ENCODE assay signal across 8 cellular contexts in genomic region chr7:128883622-128884549, GRCh38. TPM values are rescaled to one million over a fixed set of nuclear protein-coding genes. Genes with fewer than 3 reads are reported as not detected.
DNase-seq lines count a peak whose midpoint lies in the region; ATAC-seq and TF ChIP-seq lines count a peak whose summit lies in the region.

No MANE protein-coding gene starts in this region.

- intact Hi-C loops in A673 (cut with micrococcal nuclease; ENCODE audit: unreplicated experiment) = loop anchor here (1.0 to 10.0 kb wide), 3 partner anchors 89 to 457 kb away; partner anchors contain the start of genes CCDC136 and METTL2B

- CTCF ChIA-PET in A673 (lab: Charles Lee) = interaction anchor here (0.8 to 1.6 kb wide), 4 partner anchors 21 to 410 kb away, joined by 3 to 4 read pairs (median 4); partner anchors contain the start of gene ATP6V1F

- H3K36me3 ChIP-seq in A673 (ENCODE audit: insufficient read depth, low read length, poor library complexity, severe bottlenecking) = no peaks in the 10 kb centered on the region

- POLR2A ChIA-PET in A673 (lab: Charles Lee; ENCODE audit: low non-redundant PET) = no interaction called here

- DNase-seq in A673 (ENCODE audit: low spot score) (peak; percentile 89), NCI-H82 (lab: John Stamatoyannopoulos, UW) (peak; percentile 87), dedifferentiated amniotic fluid mesenchymal stem cell (ENCODE audit: extremely low spot score) (peak; percentile 69), memory B cell (ENCODE audit: low spot score in 2 of 2) (peak; percentile 91 to 97)
- peak; percentile 80 to 86 for DNase-seq in activated CD4-positive, alpha-beta T cell treated with anti-CD3 and anti-CD28 coated beads, Interleukin-2, amount 50 U/mL, for 24 hours (ENCODE audit: low read depth in 1 of 2, low spot score in 1 of 2)
- peak; percentile 56 to 71 for DNase-seq in stimulated activated CD8-positive, alpha-beta memory T cell treated with anti-CD3 and anti-CD28 coated beads, Interleukin-15, amount 100 ng/mL, for 48 hours (ENCODE audit: low read depth in 2 of 2)

- no peaks in the 10 kb centered on the region for H3K9me3 Mint-ChIP-seq in memory B cell

- peak; percentile 97 for TF ChIP-seq CTCF in A673 (conservative IDR thresholded peaks at IDR 0.05; ENCODE audit: low read depth, low read length)

- H3K4me3 ChIP-seq in A673 (ENCODE audit: low read depth, low read length, poor library complexity, severe bottlenecking) = no peak overlapping the region

- peak; percentile 75 for ATAC-seq in GM18511 (IDR thresholded peaks at IDR 0.05; ENCODE audit: unreplicated experiment)
- ATAC-seq in HG03196 (IDR thresholded peaks at IDR 0.05; ENCODE audit: unreplicated experiment) = peak; percentile 55
- peak; percentile 92 for ATAC-seq in memory B cell (ENCODE audit: low read depth)

- peaks cover 6% of the 10 kb centered on the region for H3K4me1 Mint-ChIP-seq in memory B cell

- peaks cover 5% of the 10 kb centered on the region for H3K27me3 Mint-ChIP-seq in memory B cell

- H3K27me3 ChIP-seq in A673 (replicated peaks; ENCODE audit: insufficient read depth, low read depth, low read length, poor library complexity) = no peaks in the 10 kb centered on the region

- H3K9me3 ChIP-seq in A673 (ENCODE audit: low read depth, low read length, poor library complexity, severe bottlenecking) = no peaks in the 10 kb centered on the region

- H3K4me1 ChIP-seq in A673 (ENCODE audit: insufficient read depth, low read length, poor library complexity, severe bottlenecking) = no peaks in the 10 kb centered on the region

- H3K27ac ChIP-seq in A673 (ENCODE audit: low read depth, low read length, poor library complexity, severe bottlenecking) = no peak overlapping the region

- H3K27ac Mint-ChIP-seq in memory B cell = peak overlapping the region; percentile 28

- no TSS peak for BruUV-seq in A673 (replicated peaks; lab: Mats Ljungman, UMichigan)

- no peaks in the 10 kb centered on the region for H3K36me3 Mint-ChIP-seq in memory B cell

- H3K4me3 Mint-ChIP-seq in memory B cell = peak overlapping the region; percentile 82

RNA-seq across cellular contexts. Expression of gene ATP6V1F, which starts 21.2 kb away (rescaled TPM):
- 148 and 152 TPM in 2 replicates for total RNA-seq in A673 (2021)

RNA-seq across cellular contexts. Expression of gene KCP, which starts 26.6 kb away (rescaled TPM):
- total RNA-seq in A673 (2021) = not detected in 2 replicates

RNA-seq across cellular contexts. Expression of gene FLNC, which starts 53.7 kb away (rescaled TPM):
- 6.5 and 7.8 TPM in 2 replicates for total RNA-seq in A673 (2021)

RNA-seq across cellular contexts. Expression of gene IRF5, which starts 53.8 kb away (rescaled TPM):
- not detected in 2 replicates for total RNA-seq in A673 (2021)
